In the genomic region with DNA sequence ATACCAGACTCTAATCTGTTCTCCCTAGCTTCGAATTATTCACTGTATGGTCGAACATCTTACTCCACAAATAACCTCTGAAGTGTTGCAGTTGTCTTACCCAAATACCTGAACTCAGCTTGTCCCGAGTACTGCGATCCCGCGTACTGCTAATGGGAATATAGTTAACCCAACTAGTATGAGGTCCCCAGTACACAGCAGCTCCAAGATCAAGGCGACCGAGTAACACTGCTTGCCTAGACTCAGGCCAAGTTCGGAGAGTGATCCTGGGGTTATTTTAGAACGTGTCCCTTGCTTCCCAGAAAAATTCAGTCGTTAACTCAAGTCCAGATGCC, we compare ENCODE assay signal across 1 cellular context.
TF ChIP-seq lines count a peak whose summit lies in the region.

No MANE protein-coding gene starts in this region.

TF ChIP-seq in IMR-90, 13 proteins besides CTCF, POLR2A, EP300 and RAD21 (continued from another document):
- TF ChIP-seq CEBPB (IDR thresholded peaks at IDR 0.05; ENCODE audit: low read depth, low read length): no peak
